ENCODE assay signal across 25 cellular contexts in the genomic region with DNA sequence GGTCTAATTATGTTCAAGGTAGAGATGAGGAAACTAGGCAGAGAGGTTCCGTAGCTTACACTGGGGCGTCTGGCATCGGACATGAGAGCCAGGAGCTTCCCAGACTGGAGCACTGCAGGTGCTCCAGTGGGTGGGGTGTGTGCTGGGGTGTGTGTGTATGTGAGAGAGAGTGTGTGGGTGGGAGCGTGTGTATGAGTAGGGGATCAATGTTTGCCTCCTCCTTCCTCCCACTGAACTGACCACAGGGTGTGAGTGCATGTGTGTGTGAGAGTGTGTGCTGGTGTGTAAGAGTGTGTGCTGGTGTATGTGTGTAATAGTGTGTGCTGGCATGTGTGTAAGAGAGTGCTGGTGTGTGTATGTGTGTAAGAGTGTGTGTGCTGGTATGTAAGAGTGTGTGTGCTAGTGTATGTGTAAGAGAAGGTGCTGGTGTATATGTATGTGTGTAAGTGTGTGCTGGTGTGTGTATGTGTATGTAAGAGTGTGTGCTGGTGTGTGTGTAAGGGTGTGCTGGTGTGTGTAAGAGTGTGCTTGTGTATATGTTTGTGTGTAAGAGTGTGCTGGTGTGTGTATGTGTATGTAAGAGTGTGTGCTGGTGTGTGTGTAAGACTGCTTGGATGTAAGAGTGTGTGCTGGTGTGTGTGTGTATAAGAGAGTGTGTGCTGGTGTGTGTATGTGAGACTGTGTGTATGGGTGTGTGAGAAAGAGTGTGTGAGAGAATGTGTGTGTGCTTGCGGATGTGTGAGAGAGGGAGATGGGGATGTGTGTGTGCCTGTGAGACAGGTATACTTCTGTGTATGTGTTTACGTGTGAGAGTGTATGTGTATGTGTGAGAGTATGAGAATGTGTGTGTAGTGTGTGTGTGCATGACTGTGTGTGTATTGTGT.
"Had no signal": no experiment of that assay in that cellular context is flagged by ENCODE, and none has a peak within 500 bp of the region (broad histone marks: within the 10 kb centered on the region; RNA-seq: fewer than 3 reads in every experiment).

No MANE protein-coding gene starts in this region.

- H3K79me2 ChIP-seq: parathyroid adenoma had no signal

- H3K4me3 Mint-ChIP-seq: activated T-cell treated with anti-CD3 and anti-CD28 coated beads, Interleukin-2, amount 50 U/mL, for 4 hours; activated T-helper 17 cell treated with anti-CD3 and anti-CD28 coated beads, Interleukin-2, amount 50 U/mL, for 72 hours; central memory CD8-positive, alpha-beta T cell; dendritic cell treated with granulocyte-macrophage colony-stimulating factor and Interleukin-4, amounts not matched to agents 40 ng/mL and 50 ng/mL, for 4 days; stimulated activated naive B cell treated with anti-CD40 and anti-IgM and Interleukin-4, amounts not matched to agents 10 μg/mL and 1 μg/mL and 100 μg/mL, for 72 hours had no signal

- H3K9me3 Mint-ChIP-seq: activated T-cell treated with anti-CD3 and anti-CD28 coated beads, Interleukin-2, amount 50 U/mL, for 4 hours; activated T-helper 17 cell treated with anti-CD3 and anti-CD28 coated beads, Interleukin-2, amount 50 U/mL, for 72 hours; central memory CD8-positive, alpha-beta T cell; dendritic cell treated with granulocyte-macrophage colony-stimulating factor and Interleukin-4, amounts not matched to agents 40 ng/mL and 50 ng/mL, for 4 days; stimulated activated naive B cell treated with anti-CD40 and anti-IgM and Interleukin-4, amounts not matched to agents 10 μg/mL and 1 μg/mL and 100 μg/mL, for 72 hours had no signal

- H3K4me3 ChIP-seq: left ventricle myocardium inferior, psoas muscle, smooth muscle cell, tibial nerve had no signal

- ATAC-seq: activated T-cell treated with anti-CD3 and anti-CD28 coated beads, Interleukin-2, amount 50 U/mL, for 4 hours; activated T-helper 17 cell treated with anti-CD3 and anti-CD28 coated beads, Interleukin-2, amount 50 U/mL, for 72 hours; psoas muscle; stimulated activated naive B cell treated with anti-CD40 and anti-IgM and Interleukin-4, amounts not matched to agents 10 μg/mL and 1 μg/mL and 100 μg/mL, for 72 hours had no signal

- H3K4me1 ChIP-seq: left ventricle myocardium inferior, parathyroid adenoma, psoas muscle, tibial nerve had no signal

- H3K9me3 ChIP-seq: psoas muscle, tibial nerve had no signal

- H3K36me3 Mint-ChIP-seq: stimulated activated naive B cell treated with anti-CD40 and anti-IgM and Interleukin-4, amounts not matched to agents 10 μg/mL and 1 μg/mL and 100 μg/mL, for 72 hours had no signal

- H3K9ac ChIP-seq: parathyroid adenoma had no signal

- H3K4me2 ChIP-seq: smooth muscle cell had no signal

- H3K4me1 Mint-ChIP-seq: activated T-helper 17 cell treated with anti-CD3 and anti-CD28 coated beads, Interleukin-2, amount 50 U/mL, for 72 hours; central memory CD8-positive, alpha-beta T cell; stimulated activated naive B cell treated with anti-CD40 and anti-IgM and Interleukin-4, amounts not matched to agents 10 μg/mL and 1 μg/mL and 100 μg/mL, for 72 hours had no signal

- H2AFZ ChIP-seq: parathyroid adenoma had no signal

- H3K27ac Mint-ChIP-seq: activated T-helper 17 cell treated with anti-CD3 and anti-CD28 coated beads, Interleukin-2, amount 50 U/mL, for 72 hours; dendritic cell treated with granulocyte-macrophage colony-stimulating factor and Interleukin-4, amounts not matched to agents 40 ng/mL and 50 ng/mL, for 4 days; stimulated activated naive B cell treated with anti-CD40 and anti-IgM and Interleukin-4, amounts not matched to agents 10 μg/mL and 1 μg/mL and 100 μg/mL, for 72 hours had no signal

- DNase-seq: activated CD4-positive, alpha-beta T cell treated with anti-CD3 and anti-CD28 coated beads for 4 hours; activated CD4-positive, alpha-beta T cell treated with anti-CD3 and anti-CD28 coated beads, Interleukin-2, amount 50 U/mL, for 48 hours; activated CD8-positive, alpha-beta memory T cell treated with anti-CD3 and anti-CD28 coated beads, Interleukin-2, amount 50 U/mL, for 48 hours; activated gamma-delta T cell treated with Interleukin-2 at 50 U/mL for 16 hours; activated naive CD4-positive, alpha-beta T cell treated with anti-CD3 and anti-CD28 coated beads, Interleukin-2, amount 50 U/mL, for 16 hours; activated T-cell treated with anti-CD3 and anti-CD28 coated beads, Interleukin-2, amount 50 U/mL, for 4 hours; effector CD4-positive, alpha-beta T cell; glutamatergic neuron; islet precursor cell; left ventricle myocardium inferior; occipital lobe; psoas muscle; stimulated activated CD4-positive, alpha-beta T cell treated with anti-CD3 and anti-CD28 coated beads, Interleukin-15, amount 100 ng/mL, for 24 hours; stimulated activated CD4-positive, alpha-beta T cell treated with anti-CD3 and anti-CD28 coated beads, Interleukin-2, amount 100 ng/mL, for 24 hours; stimulated activated naive B cell treated with anti-CD40 and anti-IgM and Interleukin-4, amounts not matched to agents 10 μg/mL and 1 μg/mL and 100 μg/mL, for 72 hours had no signal

- H3K27ac ChIP-seq: left ventricle myocardium inferior, parathyroid adenoma, psoas muscle, tibial nerve had no signal

- FAIRE-seq: bronchial epithelial cell, endometrium, frontal cortex, urothelium cell line had no signal

- H3K27me3 ChIP-seq: tibial nerve had no signal

- H3K36me3 ChIP-seq: left ventricle myocardium inferior, tibial nerve had no signal
